8 cellular contexts compared by ENCODE assay signal in the genomic region with DNA sequence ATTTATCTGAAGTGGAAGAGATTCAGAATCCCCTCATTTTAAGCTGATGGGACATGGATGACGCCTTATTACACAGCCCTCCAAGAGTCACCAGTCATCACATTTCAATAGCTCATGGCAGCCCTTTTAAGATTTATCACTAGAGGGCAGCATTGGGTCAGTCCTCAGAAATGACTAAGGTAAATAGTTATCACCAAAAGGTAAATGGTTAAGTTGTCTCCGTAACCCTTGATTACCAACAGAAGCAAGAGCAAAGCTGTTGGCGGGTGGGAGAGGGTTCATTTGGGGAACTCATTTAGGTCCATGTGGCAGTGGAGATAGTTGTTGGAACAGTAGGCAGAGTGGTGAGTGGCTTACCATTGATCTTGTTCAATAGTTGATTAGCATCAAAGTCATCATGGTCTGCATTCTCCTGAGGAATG. TPM values are rescaled to one million over a fixed set of nuclear protein-coding genes. Genes with fewer than 3 reads are reported as not detected.
DNase-seq lines count a peak whose midpoint lies in the region; ATAC-seq, FAIRE-seq and TF ChIP-seq lines count a peak whose summit lies in the region.

No MANE protein-coding gene starts in this region.

- H3K27ac ChIP-seq in brain microvascular endothelial cell (no peak overlapping the region), kidney (ENCODE audit: low read depth in 2 of 2, low read length in 2 of 2) (no peak overlapping the region)

- H3K9me3 ChIP-seq in kidney (ENCODE audit: control insufficient read depth in 1 of 2, low read length in 2 of 2), result no peaks in the 10 kb centered on the region

- DNase-seq in GM10248 (ENCODE audit: extremely low spot score) (peak; percentile 43), Kasumi-1 (lab: John Stamatoyannopoulos, UW) (peak; percentile 73 to 74), RPMI8226 (peak; percentile 68), brain microvascular endothelial cell (peak; percentile 47), kidney (no peak), OCI-M2 (lab: John Stamatoyannopoulos, UW; ENCODE audit: unreplicated experiment) (no peak)
- DNase-seq in stimulated activated effector memory CD8-positive, alpha-beta T cell treated with anti-CD3 and anti-CD28 coated beads, Interleukin-12 subunit alpha, Interleukin-12 subunit beta, amount 100 ng/mL, for 72 hours (ENCODE audit: low spot score in 2 of 2), result peak; percentile 22 to 70

- peak; percentile 68 for FAIRE-seq in kidney (lab: Jason Lieb, UNC)

- H3K36me3 ChIP-seq in brain microvascular endothelial cell (replicated peaks) (peaks cover 79% of the 10 kb centered on the region), kidney (ENCODE audit: control insufficient read depth in 1 of 2, insufficient read depth in 2 of 2, low read length in 2 of 2) (peaks cover 30 to 47% of the 10 kb centered on the region in 2 donors)

- H3K27ac Mint-ChIP-seq in stimulated activated effector memory CD8-positive, alpha-beta T cell treated with anti-CD3 and anti-CD28 coated beads, Interleukin-12 subunit alpha, Interleukin-12 subunit beta, amount 100 ng/mL, for 72 hours, result no peak overlapping the region

- in situ Hi-C loops in brain microvascular endothelial cell (cut with HindIII; ENCODE audit: low pct_ligation_motif_present, low sequenced_read_pairs), result loop anchor here (25.0 kb wide), 1 partner anchor 161 kb away; no protein-coding TSS in a partner anchor

- POLR2A ChIA-PET in GM10248 (lab: Yijun Ruan, JAX), result interaction anchor here (0.5 kb wide), 1 partner anchor 408 kb away, joined by 5 read pairs; no protein-coding TSS in a partner anchor

- H3K27me3 ChIP-seq in brain microvascular endothelial cell (replicated peaks), result no peaks in the 10 kb centered on the region

- no peaks in the 10 kb centered on the region for H3K36me3 Mint-ChIP-seq in stimulated activated effector memory CD8-positive, alpha-beta T cell treated with anti-CD3 and anti-CD28 coated beads, Interleukin-12 subunit alpha, Interleukin-12 subunit beta, amount 100 ng/mL, for 72 hours

- H3K4me1 Mint-ChIP-seq in stimulated activated effector memory CD8-positive, alpha-beta T cell treated with anti-CD3 and anti-CD28 coated beads, Interleukin-12 subunit alpha, Interleukin-12 subunit beta, amount 100 ng/mL, for 72 hours, result peaks cover 1% of the 10 kb centered on the region

- H3K4me1 ChIP-seq in kidney (ENCODE audit: control insufficient read depth in 1 of 2, insufficient read depth in 1 of 2, low read depth in 1 of 2, low read length in 2 of 2), result peaks cover 14 to 34% of the 10 kb centered on the region in 2 donors

- no peak overlapping the region for H3K9ac ChIP-seq in kidney (ENCODE audit: low read length in 2 of 2)

- TF ChIP-seq CTCF in GM10248 (IDR thresholded peaks at IDR 0.05; ENCODE audit: control extremely low read depth, extremely low read depth, low read depth, missing control alignments) (peak; percentile 55), brain microvascular endothelial cell (IDR thresholded peaks at IDR 0.05; ENCODE audit: low read depth, low read length, missing control alignments) (peak; percentile 72), kidney (IDR thresholded peaks at IDR 0.05; ENCODE audit: borderline replicate concordance, extremely low read depth, insufficient read depth) (peak; percentile 75)

- H3K4me3 Mint-ChIP-seq in stimulated activated effector memory CD8-positive, alpha-beta T cell treated with anti-CD3 and anti-CD28 coated beads, Interleukin-12 subunit alpha, Interleukin-12 subunit beta, amount 100 ng/mL, for 72 hours, result no peak overlapping the region

- ATAC-seq in GM21717 (IDR thresholded peaks at IDR 0.05; ENCODE audit: unreplicated experiment), result peak; percentile 66
- peak; percentile 75 for ATAC-seq in stimulated activated effector memory CD8-positive, alpha-beta T cell treated with anti-CD3 and anti-CD28 coated beads, Interleukin-12 subunit alpha, Interleukin-12 subunit beta, amount 100 ng/mL, for 72 hours

- intact Hi-C loops in kidney (cut with DNase I), result no loop called here

- CTCF ChIA-PET in GM10248 (lab: Yijun Ruan, JAX), result interaction anchor here (0.7 to 2.9 kb wide), 38 partner anchors 9 to 1503 kb away, joined by 3 to 39 read pairs (median 4); a partner anchor contains a TSS

- H3K9me3 Mint-ChIP-seq in stimulated activated effector memory CD8-positive, alpha-beta T cell treated with anti-CD3 and anti-CD28 coated beads, Interleukin-12 subunit alpha, Interleukin-12 subunit beta, amount 100 ng/mL, for 72 hours, result no peaks in the 10 kb centered on the region

- no peak overlapping the region for H3K4me3 ChIP-seq in brain microvascular endothelial cell (ENCODE audit: low read depth, low read length)
- H3K4me3 ChIP-seq in kidney (ENCODE audit: low read length in 2 of 2), result no peak overlapping the region

RNA-seq across cellular contexts. Expression of a gene that starts 12.0 kb away (rescaled TPM):
- total RNA-seq in kidney, result 4.5 TPM
- polyA plus RNA-seq in kidney (ENCODE audit: insufficient read depth, low read depth, low replicate concordance), result 1.5 TPM

RNA-seq across cellular contexts. Expression of a gene that starts 48.5 kb away (rescaled TPM):
- 199 TPM for total RNA-seq in kidney
- polyA plus RNA-seq in kidney (ENCODE audit: insufficient read depth, low read depth, low replicate concordance), result 138 TPM

Comparison
In these comparisons a context has a peak if more than half of its experiments do, and no peak if none do; other contexts are left out.
1. DNase-seq: peak in GM10248 (single experiment), Kasumi-1 (2 of 2), RPMI8226 (single experiment), brain microvascular endothelial cell (single experiment) and stimulated activated effector memory CD8-positive, alpha-beta T cell treated with anti-CD3 and anti-CD28 coated beads, Interleukin-12 subunit alpha, Interleukin-12 subunit beta, amount 100 ng/mL, for 72 hours (2 of 2); none in kidney (single experiment) and OCI-M2 (single experiment).
2. Peak in every context shown above with its lines, with median percentiles within 50 percentile points of each other: CTCF ChIP-seq.